9 cellular contexts compared by ENCODE assay signal in the genomic region with DNA sequence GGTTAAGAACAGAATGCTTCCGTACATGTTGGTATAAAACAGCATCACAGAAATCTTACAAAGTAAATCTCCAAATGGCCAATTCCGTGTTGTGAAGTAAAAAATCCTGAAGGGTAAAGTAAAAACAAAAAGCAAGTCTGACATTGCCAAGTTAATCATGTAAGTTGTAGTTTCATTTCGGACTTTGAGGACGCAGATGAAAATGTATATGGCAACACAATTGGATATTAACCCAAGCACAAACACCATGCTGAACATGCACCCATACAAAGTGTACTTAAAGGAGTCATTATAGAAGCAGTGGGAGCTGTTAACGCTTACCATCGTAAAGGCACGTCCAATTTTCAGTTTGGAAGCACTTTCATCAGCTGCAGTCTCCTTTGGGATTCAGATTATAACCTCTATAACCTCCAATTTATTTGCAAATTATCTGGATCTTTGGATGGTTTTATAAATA. TPM values are rescaled to one million over a fixed set of nuclear protein-coding genes. Genes with fewer than 3 reads are reported as not detected.
DNase-seq lines count a peak whose midpoint lies in the region; ATAC-seq and TF ChIP-seq lines count a peak whose summit lies in the region.
"Had no signal": no experiment of that assay in that cellular context is flagged by ENCODE, and none has a peak within 500 bp of the region (broad histone marks: within the 10 kb centered on the region; RNA-seq: fewer than 3 reads in every experiment).

No MANE protein-coding gene starts in this region.

- peaks cover 37% of the 10 kb centered on the region for H3K4me1 Mint-ChIP-seq in activated CD4-positive, alpha-beta T cell treated with anti-CD3 and anti-CD28 coated beads, Interleukin-2, amount 10 ng/mL, durations not matched to agents 24 days and 14 days
- H3K4me1 Mint-ChIP-seq in central memory CD8-positive, alpha-beta T cell: peaks cover 39% of the 10 kb centered on the region

- peak; percentile 63 for DNase-seq in activated CD4-positive, alpha-beta T cell treated with anti-CD3 and anti-CD28 coated beads, Interleukin-2, amount 10 ng/mL, durations not matched to agents 24 days and 14 days
- no peak for DNase-seq in activated CD4-positive, alpha-beta T cell treated with anti-CD3 and anti-CD28 coated beads, Interleukin-2, amount 50 U/mL, for 1 hour
- DNase-seq in central memory CD8-positive, alpha-beta T cell (ENCODE audit: low spot score in 2 of 2): no peak
- DNase-seq in lower leg skin (ENCODE audit: low spot score in 2 of 2) (no peak), tibial artery (no peak), HK-2 (ENCODE audit: unreplicated experiment) (no peak), HEK293T (ENCODE audit: extremely low spot score) (no peak), GM10248 (ENCODE audit: extremely low spot score) (no peak)
- DNase-seq: NCI-H187 had no signal

- no peak for TF ChIP-seq POLR2A in lower leg skin (IDR thresholded peaks at IDR 0.05)

- no peaks in the 10 kb centered on the region for H3K9me3 ChIP-seq in tibial artery

- H3K4me3 Mint-ChIP-seq in activated CD4-positive, alpha-beta T cell treated with anti-CD3 and anti-CD28 coated beads, Interleukin-2, amount 10 ng/mL, durations not matched to agents 24 days and 14 days: peak overlapping the region; percentile 86
- peak overlapping the region; percentile 97 for H3K4me3 Mint-ChIP-seq in central memory CD8-positive, alpha-beta T cell

- H3K36me3 Mint-ChIP-seq in activated CD4-positive, alpha-beta T cell treated with anti-CD3 and anti-CD28 coated beads, Interleukin-2, amount 10 ng/mL, durations not matched to agents 24 days and 14 days (ENCODE audit: low read depth): peaks cover 16% of the 10 kb centered on the region
- H3K36me3 Mint-ChIP-seq in central memory CD8-positive, alpha-beta T cell (ENCODE audit: insufficient read depth): peaks cover 17% of the 10 kb centered on the region

- peaks cover 7 to 8% (median 7%) of the 10 kb centered on the region in 3 donors for H3K36me3 ChIP-seq in tibial artery

- 12 to 17% methylated on average over 7 of the region's 7 CpGs for WGBS in lower leg skin, 2 donors

- H3K27me3 Mint-ChIP-seq in activated CD4-positive, alpha-beta T cell treated with anti-CD3 and anti-CD28 coated beads, Interleukin-2, amount 10 ng/mL, durations not matched to agents 24 days and 14 days: no peaks in the 10 kb centered on the region
- H3K27me3 Mint-ChIP-seq in central memory CD8-positive, alpha-beta T cell: no peaks in the 10 kb centered on the region

- TF ChIP-seq CTCF in lower leg skin (IDR thresholded peaks at IDR 0.05) (no peak), tibial artery (IDR thresholded peaks at IDR 0.05) (no peak), GM10248 (IDR thresholded peaks at IDR 0.05; ENCODE audit: control extremely low read depth, extremely low read depth, low read depth, missing control alignments) (no peak)

- H3K27me3 ChIP-seq in tibial artery: no peaks in the 10 kb centered on the region

- peak; percentile 37 for ATAC-seq in central memory CD8-positive, alpha-beta T cell (replicated peaks; ENCODE audit: extremely low read depth, poor library complexity, severe bottlenecking)

- H3K4me1 ChIP-seq in tibial artery: peaks cover 0 to 21% (median 7%) of the 10 kb centered on the region in 4 donors

- peaks cover 4% of the 10 kb centered on the region for H3K9me3 Mint-ChIP-seq in activated CD4-positive, alpha-beta T cell treated with anti-CD3 and anti-CD28 coated beads, Interleukin-2, amount 10 ng/mL, durations not matched to agents 24 days and 14 days
- H3K9me3 Mint-ChIP-seq in central memory CD8-positive, alpha-beta T cell: no peaks in the 10 kb centered on the region

- CTCF ChIA-PET in HEK293T (lab: Yijun Ruan, JAX): no interaction called here
- CTCF ChIA-PET in GM10248 (lab: Yijun Ruan, JAX): interaction anchor here (0.9 kb wide), 1 partner anchor 13 kb away, joined by 3 read pairs; no protein-coding TSS in a partner anchor

- H3K4me3 ChIP-seq in lower leg skin (ENCODE audit: low read depth, poor library complexity, severe bottlenecking) (peak overlapping the region; percentile 38), tibial artery (peak overlapping the region; percentile 53 to 55)

- H3K27ac ChIP-seq in tibial artery: peak overlapping the region; percentile 66 to 71

- POLR2A ChIA-PET in HEK293T (lab: Yijun Ruan, JAX) (interaction anchor here (1.1 kb wide), 1 partner anchor 15 kb away, joined by 3 read pairs; no protein-coding TSS in a partner anchor), GM10248 (lab: Yijun Ruan, JAX) (no interaction called here)

- peak overlapping the region; percentile 84 for H3K27ac Mint-ChIP-seq in activated CD4-positive, alpha-beta T cell treated with anti-CD3 and anti-CD28 coated beads, Interleukin-2, amount 10 ng/mL, durations not matched to agents 24 days and 14 days
- peak overlapping the region; percentile 97 for H3K27ac Mint-ChIP-seq in central memory CD8-positive, alpha-beta T cell (ENCODE audit: low read depth)

- intact Hi-C loops in activated CD4-positive, alpha-beta T cell treated with anti-CD3 and anti-CD28 coated beads, Interleukin-2, amount 10 ng/mL, durations not matched to agents 24 days and 14 days (cut with micrococcal nuclease): loop anchor here (5.0 kb wide), 1 partner anchor 315 kb away; the partner anchor contains the start of gene MED4
- intact Hi-C loops in lower leg skin (cut with DNase I; ENCODE audit: low total_unique reads): no loop called here
- intact Hi-C loops in tibial artery (cut with DNase I; ENCODE audit: low total_unique reads): no loop called here

TF ChIP-seq in HEK293T, 16 proteins besides CTCF, POLR2A, EP300 and RAD21:
- TF ChIP-seq ELF4 (IDR thresholded peaks at IDR 0.05): no peak
- no peak for TF ChIP-seq ARNT (IDR thresholded peaks at IDR 0.05)
- no peak for TF ChIP-seq L3MBTL2 (conservative IDR thresholded peaks at IDR 0.05)
- no peak for TF ChIP-seq PKNOX1 (IDR thresholded peaks at IDR 0.05)
- TF ChIP-seq TARDBP (IDR thresholded peaks at IDR 0.05): no peak
- TF ChIP-seq SUZ12 (IDR thresholded peaks at IDR 0.05): no peak
- TF ChIP-seq SP1 (IDR thresholded peaks at IDR 0.05): no peak
TF ChIP-seq in HEK293T: peak in this region for 0.

RNA-seq across cellular contexts. Expression of gene LPAR6, which starts 0.8 kb away (rescaled TPM):
- 3.9 and 4.2 TPM in 2 replicates for total RNA-seq in activated CD4-positive, alpha-beta T cell treated with anti-CD3 and anti-CD28 coated beads, Interleukin-2, amount 10 ng/mL, durations not matched to agents 24 days and 14 days
- 10 to 100 TPM; 18.0 to 35.3 (median 23.1) TPM for total RNA-seq in lower leg skin
